ENCODE assay signal across 18 cellular contexts in genomic region chr13:73481877-73482445, GRCh38.
A peak's percentile ranks its signal among the peaks of the same experiment; 100 is the strongest.
DNase-seq lines count a peak whose midpoint lies in the region; TF ChIP-seq lines count a peak whose summit lies in the region.
"Had no signal": no experiment of that assay in that cellular context is flagged by ENCODE, and none has a peak within 500 bp of the region (broad histone marks: within the 10 kb centered on the region; RNA-seq: fewer than 3 reads in every experiment).

No MANE protein-coding gene starts in this region.

- no peaks in the 10 kb centered on the region for H3K9me3 Mint-ChIP-seq in MCF 10A (ENCODE audit: unreplicated experiment)
- H3K9me3 Mint-ChIP-seq: T-cell had no signal

- H3K9ac ChIP-seq in smooth muscle cell (ENCODE audit: low read depth) (no peak overlapping the region), trophoblast cell (ENCODE audit: low read length) (no peak overlapping the region)
- H3K9ac ChIP-seq: KMS-11 had no signal

- no peak overlapping the region for H2AK5ac ChIP-seq in trophoblast cell (ENCODE audit: low read length)

- H3K4ac ChIP-seq in trophoblast cell (ENCODE audit: low read depth, low read length), result no peak overlapping the region

- H3F3A ChIP-seq in smooth muscle cell (ENCODE audit: low read depth), result no peaks in the 10 kb centered on the region

- H3K27ac ChIP-seq in breast epithelium, result no peak overlapping the region
- H3K27ac ChIP-seq in osteoblast (ENCODE audit: low read depth, low read length), result no peak overlapping the region
- no peak overlapping the region for H3K27ac ChIP-seq in smooth muscle cell (ENCODE audit: low read depth)
- no peak overlapping the region for H3K27ac ChIP-seq in trophoblast cell (ENCODE audit: low read depth, low read length)
- H3K27ac ChIP-seq: KMS-11, SJCRH30 had no signal

- no peak overlapping the region for H2BK5ac ChIP-seq in trophoblast cell (ENCODE audit: low read depth, low read length, poor library complexity)

- H2AFZ ChIP-seq in osteoblast (ENCODE audit: low read length) (no peak overlapping the region), smooth muscle cell (ENCODE audit: low read depth) (no peak overlapping the region), trophoblast cell (ENCODE audit: insufficient read depth, low read length, poor library complexity) (no peak overlapping the region)

- H3K36me3 ChIP-seq in breast epithelium (no peaks in the 10 kb centered on the region), osteoblast (ENCODE audit: insufficient read depth, low read length) (no peaks in the 10 kb centered on the region), smooth muscle cell (ENCODE audit: low read depth) (no peaks in the 10 kb centered on the region), trophoblast cell (ENCODE audit: control insufficient read depth in 1 of 2, insufficient read depth in 2 of 2, low read length in 2 of 2) (no peaks in the 10 kb centered on the region)
- H3K36me3 ChIP-seq: BE2C, SJCRH30 had no signal

- H3K4me3 Mint-ChIP-seq in MCF 10A (ENCODE audit: unreplicated experiment), result no peak overlapping the region
- H3K4me3 Mint-ChIP-seq: T-cell had no signal

- intact Hi-C loops in MCF 10A (cut with micrococcal nuclease) (no loop called here), breast epithelium (cut with DNase I; ENCODE audit: low total_unique reads) (no loop called here)

- H3K4me3 ChIP-seq in breast epithelium (no peak overlapping the region), osteoblast (ENCODE audit: insufficient read depth, low read length) (no peak overlapping the region), smooth muscle cell (no peak overlapping the region), trophoblast cell (ENCODE audit: low read depth, low read length) (no peak overlapping the region)
- H3K4me3 ChIP-seq: SJCRH30 had no signal

- H3K23ac ChIP-seq in trophoblast cell (ENCODE audit: low read length), result no peak overlapping the region

- CTCF ChIA-PET in MCF 10A (lab: Yijun Ruan, JAX), result interaction anchor here (1.0 kb wide), 1 partner anchor 30 kb away, joined by 4 read pairs; no protein-coding TSS in a partner anchor

- H3K4me2 ChIP-seq in osteoblast (ENCODE audit: insufficient read depth, low read length), result no peak overlapping the region
- no peak overlapping the region for H3K4me2 ChIP-seq in smooth muscle cell
- no peak overlapping the region for H3K4me2 ChIP-seq in trophoblast cell (ENCODE audit: low read length)
- H3K4me2 ChIP-seq: KMS-11 had no signal

- H3K14ac ChIP-seq in trophoblast cell (ENCODE audit: low read length), result no peak overlapping the region

- H3K27me3 ChIP-seq in breast epithelium, result no peaks in the 10 kb centered on the region
- no peaks in the 10 kb centered on the region for H3K27me3 ChIP-seq in osteoblast (ENCODE audit: insufficient read depth, low read length)
- H3K27me3 ChIP-seq in smooth muscle cell (ENCODE audit: low read depth), result no peaks in the 10 kb centered on the region
- H3K27me3 ChIP-seq in trophoblast cell (ENCODE audit: insufficient read depth, low read length), result no peaks in the 10 kb centered on the region
- H3K27me3 ChIP-seq: SJCRH30 had no signal

- peaks cover 5% of the 10 kb centered on the region for H3K4me1 Mint-ChIP-seq in MCF 10A (ENCODE audit: insufficient read depth, unreplicated experiment)
- H3K4me1 Mint-ChIP-seq: T-cell had no signal

- no TSS peak for BruUV-seq in MCF 10A (replicated peaks; lab: Mats Ljungman, UMichigan)

- H3K79me1 ChIP-seq in trophoblast cell (ENCODE audit: low read length), result no peaks in the 10 kb centered on the region

- TF ChIP-seq CTCF in MCF 10A (IDR thresholded peaks at IDR 0.05; ENCODE audit: unreplicated experiment) (no peak), breast epithelium (IDR thresholded peaks at IDR 0.05) (no peak), osteoblast (IDR thresholded peaks at IDR 0.05; ENCODE audit: extremely low read depth, low read depth, low read length) (no peak), smooth muscle cell (IDR thresholded peaks at IDR 0.05; ENCODE audit: borderline replicate concordance, insufficient read depth, poor library complexity, severe bottlenecking) (no peak)

- POLR2A ChIA-PET in MCF 10A (lab: Yijun Ruan, JAX), result interaction anchor here (0.7 to 1.2 kb wide), 5 partner anchors 10 to 221 kb away, joined by 3 to 4 read pairs (median 3); no protein-coding TSS in a partner anchor

- no peak overlapping the region for H4K91ac ChIP-seq in trophoblast cell (ENCODE audit: low read depth, low read length)

- WGBS in smooth muscle cell (ENCODE audit: low lambda C conversion rate), result 88% methylated on average over 6 of the region's 6 CpGs
- no CpG with 5 or more reads among the region's 6 CpGs for WGBS in trophoblast cell (ENCODE audit: extremely low coverage, insufficient coverage, insufficient read length)

- H3K27me3 Mint-ChIP-seq in MCF 10A (ENCODE audit: insufficient read depth, unreplicated experiment), result no peaks in the 10 kb centered on the region
- H3K27me3 Mint-ChIP-seq: T-cell had no signal

- H4K12ac ChIP-seq in trophoblast cell (ENCODE audit: low read depth, low read length), result no peak overlapping the region

- H3K9me3 ChIP-seq in breast epithelium, result no peaks in the 10 kb centered on the region
- no peaks in the 10 kb centered on the region for H3K9me3 ChIP-seq in osteoblast (ENCODE audit: low read depth, low read length)
- no peaks in the 10 kb centered on the region for H3K9me3 ChIP-seq in smooth muscle cell (replicated peaks; ENCODE audit: low read depth)
- H3K9me3 ChIP-seq in trophoblast cell (ENCODE audit: insufficient read depth, low read depth, low read length), result no peaks in the 10 kb centered on the region
- H3K9me3 ChIP-seq: BE2C, SJCRH30 had no signal

- DNase-seq in MCF 10A (ENCODE audit: unreplicated experiment), result peak; percentile 47
- DNase-seq in breast epithelium (ENCODE audit: low spot score in 2 of 2), result no peak
- DNase-seq in NCI-H69 (lab: John Stamatoyannopoulos, UW), result peak; percentile 87
- DNase-seq in osteoblast (ENCODE audit: insufficient read length, low spot score, missing footprints), result peak; percentile 49
- DNase-seq in smooth muscle cell (lab: John Stamatoyannopoulos, UW; ENCODE audit: unreplicated experiment), result no peak
- DNase-seq in islet precursor cell, result no peak
- DNase-seq in trophoblast cell, result no peak
- DNase-seq: BE2C, DMS53, GDM1, IMR-90, NCI-H187, NCI-H226, NCI-H510A treated with DMSO at 0.1 percent for 48 hours, NCI-H774, SJCRH30, T-cell had no signal

- H4K8ac ChIP-seq in trophoblast cell (ENCODE audit: low read depth, low read length), result no peak overlapping the region

- H3K79me2 ChIP-seq in osteoblast (ENCODE audit: insufficient read depth, low read length) (no peaks in the 10 kb centered on the region), smooth muscle cell (ENCODE audit: low read depth) (no peaks in the 10 kb centered on the region), trophoblast cell (ENCODE audit: control insufficient read depth, insufficient read depth, low read length, poor library complexity) (no peaks in the 10 kb centered on the region)

- no peak overlapping the region for H2BK12ac ChIP-seq in trophoblast cell (ENCODE audit: low read length)

- no peak for TF ChIP-seq POLR2A in breast epithelium (IDR thresholded peaks at IDR 0.05)

- H2BK120ac ChIP-seq in trophoblast cell (ENCODE audit: insufficient read depth, low read length, poor library complexity), result no peak overlapping the region

- H4K20me1 ChIP-seq in osteoblast (ENCODE audit: insufficient read depth, low read length) (no peaks in the 10 kb centered on the region), smooth muscle cell (ENCODE audit: low read depth) (no peaks in the 10 kb centered on the region)

- H3K27ac Mint-ChIP-seq in MCF 10A (ENCODE audit: low read depth, unreplicated experiment), result no peak overlapping the region
- H3K27ac Mint-ChIP-seq: T-cell had no signal

- H3K4me1 ChIP-seq in breast epithelium (no peaks in the 10 kb centered on the region), osteoblast (ENCODE audit: insufficient read depth, low read length) (no peaks in the 10 kb centered on the region), smooth muscle cell (ENCODE audit: low read depth) (no peaks in the 10 kb centered on the region), trophoblast cell (ENCODE audit: control insufficient read depth in 1 of 2, insufficient read depth in 2 of 2, low read length in 2 of 2) (no peaks in the 10 kb centered on the region)
- H3K4me1 ChIP-seq: BE2C, SJCRH30 had no signal

- no peaks in the 10 kb centered on the region for H3K36me3 Mint-ChIP-seq in MCF 10A (ENCODE audit: insufficient read depth, unreplicated experiment)
- H3K36me3 Mint-ChIP-seq: T-cell had no signal

- no peak overlapping the region for H3K18ac ChIP-seq in trophoblast cell (ENCODE audit: low read length)

Comparison
In these comparisons a context has a peak if more than half of its experiments do, and no peak if none do; other contexts are left out.
1. DNase-seq: peak in MCF 10A (single experiment), NCI-H69 (single experiment) and osteoblast (single experiment); none in breast epithelium (0 of 2), smooth muscle cell (single experiment), islet precursor cell (single experiment) and trophoblast cell (0 of 2).